8 cellular contexts compared by ENCODE assay signal in genomic region chr7:2528481-2529095, GRCh38. TPM values are rescaled to one million over a fixed set of nuclear protein-coding genes. Genes with fewer than 3 reads are reported as not detected.
DNase-seq lines count a peak whose midpoint lies in the region; ATAC-seq and TF ChIP-seq lines count a peak whose summit lies in the region.

No MANE protein-coding gene starts in this region.

- H3K9me3 ChIP-seq in Caco-2 (no peaks in the 10 kb centered on the region), adipocyte (ENCODE audit: control insufficient read depth, low read length) (no peaks in the 10 kb centered on the region)

- no peaks in the 10 kb centered on the region for H3K27me3 ChIP-seq in Caco-2 (replicated peaks; ENCODE audit: control insufficient read depth, insufficient read depth, low read length)
- H3K27me3 ChIP-seq in adipocyte (replicated peaks; ENCODE audit: control insufficient read depth, insufficient read depth, low read length), result no peaks in the 10 kb centered on the region

- H3K27me3 Mint-ChIP-seq in Caco-2 (ENCODE audit: insufficient read depth, unreplicated experiment) (no peaks in the 10 kb centered on the region), natural killer cell (ENCODE audit: low read depth in 2 of 2) (no peaks in the 10 kb centered on the region)

- POLR2A ChIA-PET in Caco-2 (lab: Charles Lee), result no interaction called here

- peak overlapping the region; percentile 38 for H3K4me3 Mint-ChIP-seq in Caco-2 (ENCODE audit: unreplicated experiment)
- peak overlapping the region; percentile 82 for H3K4me3 Mint-ChIP-seq in natural killer cell

- no TSS peak for BruUV-seq in Caco-2 (replicated peaks; lab: Mats Ljungman, UMichigan)

- ATAC-seq in HG02678 (IDR thresholded peaks at IDR 0.05; ENCODE audit: unreplicated experiment) (peak; percentile 1), natural killer cell (no peak), esophagus mucosa (no peak)

- TF ChIP-seq CTCF in Caco-2 (IDR thresholded peaks at IDR 0.05; ENCODE audit: insufficient read depth in 1 of 2, low read depth in 1 of 2, low read length in 1 of 2, severe bottlenecking in 1 of 2, unreplicated experiment in 1 of 2) (no peak), natural killer cell (IDR thresholded peaks at IDR 0.05) (no peak)

- intact Hi-C loops in Caco-2 (cut with micrococcal nuclease; ENCODE audit: unreplicated experiment) (no loop called here), natural killer cell (cut with micrococcal nuclease) (loop anchor here (10.0 kb wide), 1 partner anchor 1284 kb away; no protein-coding TSS in a partner anchor)

- H3K4me3 ChIP-seq in Caco-2 (ENCODE audit: low read depth, low read length) (no peak overlapping the region), adipocyte (ENCODE audit: low read length) (no peak overlapping the region)

- CTCF ChIA-PET in Caco-2 (lab: Charles Lee), result no interaction called here

- H3K4me1 Mint-ChIP-seq in Caco-2 (ENCODE audit: low read depth, unreplicated experiment) (peaks cover 12% of the 10 kb centered on the region), natural killer cell (peaks cover 26 to 51% of the 10 kb centered on the region in 2 donors)

- H3K36me3 ChIP-seq in Caco-2 (ENCODE audit: control insufficient read depth, insufficient read depth, low read length), result no peaks in the 10 kb centered on the region
- H3K36me3 ChIP-seq in adipocyte (ENCODE audit: control insufficient read depth, insufficient read depth, low read length, severe bottlenecking), result peaks cover 4% of the 10 kb centered on the region

- no peak for DNase-seq in Caco-2
- DNase-seq in adipocyte (ENCODE audit: low read depth), result no peak
- DNase-seq in natural killer cell, result no peak
- no peak for DNase-seq in nucleus accumbens (lab: John Stamatoyannopoulos, UW)
- DNase-seq in NCI-H1436 (lab: John Stamatoyannopoulos, UW), result no peak
- no peak for DNase-seq in anterior cingulate cortex (lab: John Stamatoyannopoulos, UW)

- H3K4me1 ChIP-seq in Caco-2 (peaks cover 67% of the 10 kb centered on the region), adipocyte (ENCODE audit: control insufficient read depth, insufficient read depth, low read length) (peaks cover 50% of the 10 kb centered on the region)

- peak overlapping the region; percentile 56 for H3K9ac ChIP-seq in adipocyte (ENCODE audit: low read length)

- H3K36me3 Mint-ChIP-seq in Caco-2 (ENCODE audit: insufficient read depth, unreplicated experiment), result no peaks in the 10 kb centered on the region
- H3K36me3 Mint-ChIP-seq in natural killer cell, result no peaks in the 10 kb centered on the region

- H3K27ac Mint-ChIP-seq in Caco-2 (ENCODE audit: unreplicated experiment), result peak overlapping the region; percentile 86
- peak overlapping the region; percentile 90 to 97 for H3K27ac Mint-ChIP-seq in natural killer cell

- no peaks in the 10 kb centered on the region for H3K9me3 Mint-ChIP-seq in Caco-2 (ENCODE audit: unreplicated experiment)
- no peaks in the 10 kb centered on the region for H3K9me3 Mint-ChIP-seq in natural killer cell

RNA-seq across cellular contexts. Expression of gene LFNG, which starts 9.0 kb away (rescaled TPM):
- 4.5 and 5.1 TPM in 2 replicates for total RNA-seq in Caco-2 (2022)
- total RNA-seq in natural killer cell, result 100 to 1,000 TPM; 140 to 191 (median 176) TPM
- total RNA-seq in esophagus mucosa, result 5.7 TPM

RNA-seq across cellular contexts. Expression of gene BRAT1, which starts 26.7 kb away (rescaled TPM):
- total RNA-seq in Caco-2 (2022), result 33.2 and 33.5 TPM in 2 replicates
- 10 to 100 TPM; 24.9 to 26.7 (median 25.6) TPM for total RNA-seq in natural killer cell
- 11.9 TPM for total RNA-seq in esophagus mucosa

RNA-seq across cellular contexts. Expression of gene IQCE, which starts 30.2 kb away (rescaled TPM):
- 13.4 and 18.7 TPM in 2 replicates for total RNA-seq in Caco-2 (2022)
- total RNA-seq in natural killer cell, result 10 to 100 TPM in 2 of 3 donors, 1 to 10 TPM in 1; 9.6 to 13.5 (median 11.3) TPM
- 7.5 TPM for total RNA-seq in esophagus mucosa

RNA-seq across cellular contexts. Expression of gene GRIFIN, which starts 52.4 kb away (rescaled TPM):
- total RNA-seq in Caco-2 (2022) (not detected in 2 replicates), natural killer cell (not detected), esophagus mucosa (not detected)

Comparison
In these comparisons a context has a peak if more than half of its experiments do, and no peak if none do; other contexts are left out.
1. RNA of gene LFNG, which starts 9.0 kb away (total RNA-seq): 140 to 191 TPM in natural killer cell; 5.7 TPM in esophagus mucosa (single experiment) and 4.5 to 5.1 TPM in Caco-2; every median in the first group is over 10 times any median in the second.